1 cellular context compared by ENCODE assay signal in genomic region chr9:128159784-128160602, GRCh38.
A peak's percentile ranks its signal among the peaks of the same experiment; 100 is the strongest.
TF ChIP-seq lines count a peak whose summit lies in the region.

Gene BBLN (plus strand): TSS chr9:128160265. CDS start chr9:128160408, 143 bp downstream.

TF ChIP-seq in HepG2, 621 proteins besides CTCF, POLR2A, EP300 and RAD21 (continued from another document):
- no peak for TF ChIP-seq KIAA2018 (CRISPR knock-in tag; IDR thresholded peaks at IDR 0.05; ENCODE audit: borderline replicate concordance)
- no peak for TF ChIP-seq ZBTB34 (CRISPR knock-in tag; IDR thresholded peaks at IDR 0.05)
- no peak for TF ChIP-seq HNRNPUL1 (IDR thresholded peaks at IDR 0.05; ENCODE audit: low read depth, low read length)
- no peak for TF ChIP-seq ZNF121 (CRISPR knock-in tag; IDR thresholded peaks at IDR 0.05)
- no peak for TF ChIP-seq ZNF552 (CRISPR knock-in tag; IDR thresholded peaks at IDR 0.05; ENCODE audit: borderline replicate concordance)
- no peak for TF ChIP-seq ZNF383 (CRISPR knock-in tag; IDR thresholded peaks at IDR 0.05; ENCODE audit: borderline replicate concordance)
- peak; percentile 3 for TF ChIP-seq ZNF407 (CRISPR knock-in tag; IDR thresholded peaks at IDR 0.05; ENCODE audit: not compliant biosample characterization)
- 0 out of 2 replicates have a peak, but pooled peaks have one; percentile 43 for TF ChIP-seq ZNF784 (CRISPR knock-in tag; IDR thresholded peaks at IDR 0.05; ENCODE audit: borderline replicate concordance)
- 0 out of 2 replicates have a peak, but pooled peaks have one; percentile 74 for TF ChIP-seq ZMAT3 (CRISPR knock-in tag; conservative IDR thresholded peaks at IDR 0.05)
- TF ChIP-seq ATF4 (CRISPR knock-in tag; IDR thresholded peaks at IDR 0.05), result 0 out of 4 replicates have a peak, but pooled peaks of 1 of the 2 experiments have one; percentile 15
- TF ChIP-seq HNRNPL (IDR thresholded peaks at IDR 0.05; ENCODE audit: low read depth, low read length), result no peak
